Comparison of ENCODE assay signal across 22 cellular contexts in genomic region chr18:76391746-76392145, GRCh38.
DNase-seq lines count a peak whose midpoint lies in the region; ATAC-seq and TF ChIP-seq lines count a peak whose summit lies in the region.
"Had no signal": no experiment of that assay in that cellular context is flagged by ENCODE, and none has a peak within 500 bp of the region (broad histone marks: within the 10 kb centered on the region; RNA-seq: fewer than 3 reads in every experiment).

No MANE protein-coding gene starts in this region.

- POLR2A ChIA-PET in activated CD4-positive, alpha-beta T cell treated with anti-CD3 and anti-CD28 coated beads for 36 hours (lab: Charles Lee) = no interaction called here
- POLR2A ChIA-PET in activated CD4-positive, alpha-beta T cell treated with anti-CD3 and anti-CD28 coated beads, Interleukin-2, amount 10 ng/mL, durations not matched to agents 7 days and 5 days (lab: Charles Lee) = no interaction called here
- POLR2A ChIA-PET in naive thymus-derived CD8-positive, alpha-beta T cell (lab: Charles Lee) = no interaction called here

- DNase-seq in activated CD4-positive, alpha-beta T cell treated with anti-CD3 and anti-CD28 coated beads for 36 hours = peak; percentile 4
- no peak for DNase-seq in activated CD4-positive, alpha-beta T cell treated with anti-CD3 and anti-CD28 coated beads, Interleukin-2, amount 10 ng/mL, durations not matched to agents 7 days and 5 days
- DNase-seq in neural crest cell (ENCODE audit: low read depth, low spot score) = no peak
- peak; percentile 64 for DNase-seq in type B pancreatic cell (ENCODE audit: extremely low spot score, unreplicated experiment)
- no peak for DNase-seq in naive thymus-derived CD8-positive, alpha-beta T cell
- no peak for DNase-seq in HCEC 1CT
- DNase-seq: activated CD4-positive, alpha-beta T cell treated with anti-CD3 and anti-CD28 coated beads, Interleukin-2, amount 10 ng/mL, durations not matched to agents 24 days and 14 days; cortex of kidney; foreskin keratinocyte; GM23248; heart right ventricle; Kasumi-1; kidney glomerular epithelial cell; NCI-H1436 treated with DMSO at 0.1 percent for 48 hours; NCI-H446; OCI-M1 had no signal

- H3K27me3 Mint-ChIP-seq in activated CD4-positive, alpha-beta T cell treated with anti-CD3 and anti-CD28 coated beads for 36 hours = no peaks in the 10 kb centered on the region
- peaks cover 8% of the 10 kb centered on the region for H3K27me3 Mint-ChIP-seq in activated CD4-positive, alpha-beta T cell treated with anti-CD3 and anti-CD28 coated beads, Interleukin-2, amount 10 ng/mL, durations not matched to agents 7 days and 5 days
- no peaks in the 10 kb centered on the region for H3K27me3 Mint-ChIP-seq in dendritic cell treated with granulocyte-macrophage colony-stimulating factor and Interleukin-4, amounts not matched to agents 40 ng/mL and 50 ng/mL, for 4 days
- H3K27me3 Mint-ChIP-seq in neural crest cell (ENCODE audit: low read depth) (peaks cover 4% of the 10 kb centered on the region), type B pancreatic cell (no peaks in the 10 kb centered on the region)
- no peaks in the 10 kb centered on the region for H3K27me3 Mint-ChIP-seq in naive thymus-derived CD8-positive, alpha-beta T cell
- H3K27me3 Mint-ChIP-seq: activated naive CD8-positive, alpha-beta T cell had no signal

- peaks cover 19% of the 10 kb centered on the region for H3K4me1 Mint-ChIP-seq in activated CD4-positive, alpha-beta T cell treated with anti-CD3 and anti-CD28 coated beads for 36 hours
- peaks cover 8% of the 10 kb centered on the region for H3K4me1 Mint-ChIP-seq in activated CD4-positive, alpha-beta T cell treated with anti-CD3 and anti-CD28 coated beads, Interleukin-2, amount 10 ng/mL, durations not matched to agents 7 days and 5 days
- H3K4me1 Mint-ChIP-seq in dendritic cell treated with granulocyte-macrophage colony-stimulating factor and Interleukin-4, amounts not matched to agents 40 ng/mL and 50 ng/mL, for 4 days (ENCODE audit: low read depth) = peaks cover 74% of the 10 kb centered on the region
- H3K4me1 Mint-ChIP-seq in neural crest cell (peaks cover 35% of the 10 kb centered on the region), type B pancreatic cell (ENCODE audit: unreplicated experiment) (peaks cover 33% of the 10 kb centered on the region)
- peaks cover 20 to 56% (median 51%) of the 10 kb centered on the region in 4 donors for H3K4me1 Mint-ChIP-seq in naive thymus-derived CD8-positive, alpha-beta T cell

- CTCF ChIA-PET in activated CD4-positive, alpha-beta T cell treated with anti-CD3 and anti-CD28 coated beads for 36 hours (lab: Charles Lee) = no interaction called here
- CTCF ChIA-PET in activated CD4-positive, alpha-beta T cell treated with anti-CD3 and anti-CD28 coated beads, Interleukin-2, amount 10 ng/mL, durations not matched to agents 7 days and 5 days (lab: Charles Lee) = no interaction called here

- intact Hi-C loops in activated CD4-positive, alpha-beta T cell treated with anti-CD3 and anti-CD28 coated beads for 36 hours (cut with DNase I, micrococcal nuclease) = no loop called here
- intact Hi-C loops in dendritic cell treated with granulocyte-macrophage colony-stimulating factor and Interleukin-4, amounts not matched to agents 40 ng/mL and 50 ng/mL, for 4 days (cut with micrococcal nuclease) = no loop called here

- no peak overlapping the region for H3K27ac Mint-ChIP-seq in activated CD4-positive, alpha-beta T cell treated with anti-CD3 and anti-CD28 coated beads for 36 hours
- no peak overlapping the region for H3K27ac Mint-ChIP-seq in activated CD4-positive, alpha-beta T cell treated with anti-CD3 and anti-CD28 coated beads, Interleukin-2, amount 10 ng/mL, durations not matched to agents 7 days and 5 days
- H3K27ac Mint-ChIP-seq in dendritic cell treated with granulocyte-macrophage colony-stimulating factor and Interleukin-4, amounts not matched to agents 40 ng/mL and 50 ng/mL, for 4 days = peak overlapping the region; percentile 59
- H3K27ac Mint-ChIP-seq in neural crest cell (ENCODE audit: unreplicated experiment) (no peak overlapping the region), type B pancreatic cell (peak overlapping the region; percentile 86)
- H3K27ac Mint-ChIP-seq in naive thymus-derived CD8-positive, alpha-beta T cell = peak overlapping the region in 2 of 10 donors; percentile 60 to 66
- H3K27ac Mint-ChIP-seq: activated CD4-positive, alpha-beta T cell treated with anti-CD3 and anti-CD28 coated beads, Interleukin-2, amount 10 ng/mL, durations not matched to agents 24 days and 14 days; activated naive CD8-positive, alpha-beta T cell; activated T-helper 1 cell treated with anti-CD3 and anti-CD28 coated beads, Interleukin-12 subunit alpha, Interleukin-12 subunit beta, Interleukin-2, Interleukin-4 antibody, amounts not matched to agents 30 ng/mL and 10 ng/mL and 1 ng/mL, durations not matched to agents 14 hours and 24 hours and 36 hours had no signal

- no peaks in the 10 kb centered on the region for H3K9me3 Mint-ChIP-seq in activated CD4-positive, alpha-beta T cell treated with anti-CD3 and anti-CD28 coated beads for 36 hours (ENCODE audit: low read depth)
- H3K9me3 Mint-ChIP-seq in activated CD4-positive, alpha-beta T cell treated with anti-CD3 and anti-CD28 coated beads, Interleukin-2, amount 10 ng/mL, durations not matched to agents 7 days and 5 days = peaks cover 7% of the 10 kb centered on the region
- no peaks in the 10 kb centered on the region for H3K9me3 Mint-ChIP-seq in dendritic cell treated with granulocyte-macrophage colony-stimulating factor and Interleukin-4, amounts not matched to agents 40 ng/mL and 50 ng/mL, for 4 days
- H3K9me3 Mint-ChIP-seq in neural crest cell = no peaks in the 10 kb centered on the region
- peaks cover 6% of the 10 kb centered on the region for H3K9me3 Mint-ChIP-seq in type B pancreatic cell
- H3K9me3 Mint-ChIP-seq in naive thymus-derived CD8-positive, alpha-beta T cell = no peaks in the 10 kb centered on the region
- H3K9me3 Mint-ChIP-seq: activated CD4-positive, alpha-beta T cell treated with anti-CD3 and anti-CD28 coated beads, Interleukin-2, amount 10 ng/mL, durations not matched to agents 24 days and 14 days; activated T-helper 1 cell treated with anti-CD3 and anti-CD28 coated beads, Interleukin-12 subunit alpha, Interleukin-12 subunit beta, Interleukin-2, Interleukin-4 antibody, amounts not matched to agents 30 ng/mL and 10 ng/mL and 1 ng/mL, durations not matched to agents 14 hours and 24 hours and 36 hours; T-helper 2 cell treated with Interferon-gamma antibody and Interleukin-4, amounts not matched to agents 5 μg/mL and 100 μg/mL, for 36 hours had no signal

- peaks cover 1% of the 10 kb centered on the region for H3K36me3 Mint-ChIP-seq in activated CD4-positive, alpha-beta T cell treated with anti-CD3 and anti-CD28 coated beads for 36 hours (ENCODE audit: low read depth)
- no peaks in the 10 kb centered on the region for H3K36me3 Mint-ChIP-seq in activated CD4-positive, alpha-beta T cell treated with anti-CD3 and anti-CD28 coated beads, Interleukin-2, amount 10 ng/mL, durations not matched to agents 7 days and 5 days (ENCODE audit: low read depth)
- H3K36me3 Mint-ChIP-seq in dendritic cell treated with granulocyte-macrophage colony-stimulating factor and Interleukin-4, amounts not matched to agents 40 ng/mL and 50 ng/mL, for 4 days (ENCODE audit: low read depth) = peaks cover 53% of the 10 kb centered on the region
- H3K36me3 Mint-ChIP-seq in neural crest cell (ENCODE audit: low read depth) (peaks cover 31% of the 10 kb centered on the region), type B pancreatic cell (peaks cover 37% of the 10 kb centered on the region)
- H3K36me3 Mint-ChIP-seq in naive thymus-derived CD8-positive, alpha-beta T cell = peaks cover 0 to 13% (median 3%) of the 10 kb centered on the region in 3 donors

- no peak for ATAC-seq in activated CD4-positive, alpha-beta T cell treated with anti-CD3 and anti-CD28 coated beads for 36 hours
- ATAC-seq in naive thymus-derived CD8-positive, alpha-beta T cell = no peak
- no peak for ATAC-seq in GM21825 (IDR thresholded peaks at IDR 0.05; ENCODE audit: unreplicated experiment)
- ATAC-seq: foreskin keratinocyte, SK-N-SH treated with all-trans-retinoic acid at 6 μM for 48 hours had no signal

- no peak overlapping the region for H3K4me3 Mint-ChIP-seq in activated CD4-positive, alpha-beta T cell treated with anti-CD3 and anti-CD28 coated beads for 36 hours
- no peak overlapping the region for H3K4me3 Mint-ChIP-seq in activated CD4-positive, alpha-beta T cell treated with anti-CD3 and anti-CD28 coated beads, Interleukin-2, amount 10 ng/mL, durations not matched to agents 7 days and 5 days
- H3K4me3 Mint-ChIP-seq in dendritic cell treated with granulocyte-macrophage colony-stimulating factor and Interleukin-4, amounts not matched to agents 40 ng/mL and 50 ng/mL, for 4 days = no peak overlapping the region
- H3K4me3 Mint-ChIP-seq in neural crest cell (peak overlapping the region; percentile 83), type B pancreatic cell (no peak overlapping the region)
- no peak overlapping the region for H3K4me3 Mint-ChIP-seq in naive thymus-derived CD8-positive, alpha-beta T cell
- H3K4me3 Mint-ChIP-seq: activated CD4-positive, alpha-beta T cell treated with anti-CD3 and anti-CD28 coated beads, Interleukin-2, amount 10 ng/mL, durations not matched to agents 24 days and 14 days; activated naive CD8-positive, alpha-beta T cell; activated T-helper 1 cell treated with anti-CD3 and anti-CD28 coated beads, Interleukin-12 subunit alpha, Interleukin-12 subunit beta, Interleukin-2, Interleukin-4 antibody, amounts not matched to agents 30 ng/mL and 10 ng/mL and 1 ng/mL, durations not matched to agents 14 hours and 24 hours and 36 hours; T-helper 2 cell treated with Interferon-gamma antibody and Interleukin-4, amounts not matched to agents 5 μg/mL and 100 μg/mL, for 36 hours had no signal

- no peak for TF ChIP-seq CTCF in neural crest cell (conservative IDR thresholded peaks at IDR 0.05)
- no peak for TF ChIP-seq CTCF in type B pancreatic cell (conservative IDR thresholded peaks at IDR 0.05)

Comparison
In these comparisons a context has a peak if more than half of its experiments do, and no peak if none do; other contexts are left out.
1. DNase-seq: peak in activated CD4-positive, alpha-beta T cell treated with anti-CD3 and anti-CD28 coated beads for 36 hours (single experiment) and type B pancreatic cell (single experiment); none in activated CD4-positive, alpha-beta T cell treated with anti-CD3 and anti-CD28 coated beads, Interleukin-2, amount 10 ng/mL, durations not matched to agents 7 days and 5 days (single experiment), neural crest cell (single experiment), naive thymus-derived CD8-positive, alpha-beta T cell (0 of 10) and HCEC 1CT (single experiment).
2. H3K27ac Mint-ChIP-seq: peak in dendritic cell treated with granulocyte-macrophage colony-stimulating factor and Interleukin-4, amounts not matched to agents 40 ng/mL and 50 ng/mL, for 4 days (single experiment) and type B pancreatic cell (single experiment); none in activated CD4-positive, alpha-beta T cell treated with anti-CD3 and anti-CD28 coated beads for 36 hours (single experiment), activated CD4-positive, alpha-beta T cell treated with anti-CD3 and anti-CD28 coated beads, Interleukin-2, amount 10 ng/mL, durations not matched to agents 7 days and 5 days (single experiment) and neural crest cell (single experiment).